12 cellular contexts compared by ENCODE assay signal in genomic region chr20:46695888-46696287, GRCh38. TPM values are rescaled to one million over a fixed set of nuclear protein-coding genes. Genes with fewer than 3 reads are reported as not detected.
DNase-seq lines count a peak whose midpoint lies in the region; TF ChIP-seq lines count a peak whose summit lies in the region.
"Had no signal": no experiment of that assay in that cellular context is flagged by ENCODE, and none has a peak within 500 bp of the region (broad histone marks: within the 10 kb centered on the region; RNA-seq: fewer than 3 reads in every experiment).

No MANE protein-coding gene starts in this region.

- TF ChIP-seq CTCF in AG04450 (IDR thresholded peaks at IDR 0.05; ENCODE audit: low read depth, low read length) (no peak), fibroblast of lung (conservative IDR thresholded peaks at IDR 0.05 in 1 of 2, IDR thresholded peaks at IDR 0.05 in 1 of 2; ENCODE audit: low read depth in 1 of 2, low read length in 2 of 2) (no peak)

- H3K4me1 ChIP-seq in fibroblast of lung (ENCODE audit: control insufficient read depth, extremely low read depth, insufficient read depth, low read length): no peaks in the 10 kb centered on the region
- H3K4me1 ChIP-seq: spleen had no signal

- H3K9me3 ChIP-seq in AG04450 (ENCODE audit: control insufficient read depth, insufficient read depth, low read length) (no peaks in the 10 kb centered on the region), fibroblast of lung (ENCODE audit: control insufficient read depth, insufficient read depth, low read depth, low read length) (no peaks in the 10 kb centered on the region)

- no peak overlapping the region for H3K4me3 ChIP-seq in AG04450 (ENCODE audit: low read depth, low read length)
- H3K4me3 ChIP-seq in fibroblast of lung (replicated peaks in 1 of 4; ENCODE audit: control extremely low read depth in 1 of 4, insufficient read depth in 1 of 4, low read depth in 3 of 4, low read length in 4 of 4): no peak overlapping the region
- H3K4me3 ChIP-seq: spleen had no signal

- no peaks in the 10 kb centered on the region for H4K20me1 ChIP-seq in fibroblast of lung (ENCODE audit: control insufficient read depth, extremely low read depth, insufficient read depth, low read length)

- H3K27ac ChIP-seq in AG04450 (ENCODE audit: low read depth, low read length): peak overlapping the region; percentile 69
- H3K27ac ChIP-seq in fibroblast of lung (ENCODE audit: insufficient read depth, low read length): no peak overlapping the region
- H3K27ac ChIP-seq: spleen had no signal

- no peak overlapping the region for H3K9ac ChIP-seq in fibroblast of lung (ENCODE audit: insufficient read depth, low read length)

- DNase-seq in AG04450 (ENCODE audit: low read depth, low spot score) (no peak), H4 (ENCODE audit: low spot score) (peak; percentile 70), NOMO-1 treated with DMSO at 0.1 percent for 48 hours (lab: John Stamatoyannopoulos, UW; ENCODE audit: unreplicated experiment) (peak; percentile 82), fibroblast of lung (ENCODE audit: low read depth in 2 of 2) (peak; percentile 67 to 76), pons (ENCODE audit: low spot score) (no peak), SHP77 (lab: John Stamatoyannopoulos, UW) (no peak), T1000 (lab: John Stamatoyannopoulos, UW) (no peak), activated gamma-delta T cell treated with Interleukin-2 at 50 U/mL for 16 hours (no peak)
- DNase-seq: activated T-cell treated with anti-CD3 and anti-CD28 coated beads, Interleukin-2, amount 50 U/mL, for 4 hours; CD4-positive, CD25-positive, alpha-beta regulatory T cell; hypothalamus; spleen had no signal

- H3K36me3 ChIP-seq in fibroblast of lung (ENCODE audit: control insufficient read depth, insufficient read depth, low read length): no peaks in the 10 kb centered on the region
- H3K36me3 ChIP-seq: spleen had no signal

- H3K4me2 ChIP-seq in fibroblast of lung (ENCODE audit: extremely low read depth, insufficient read depth, low read length): no peak overlapping the region

- no peaks in the 10 kb centered on the region for H3K79me2 ChIP-seq in fibroblast of lung (ENCODE audit: control insufficient read depth, insufficient read depth, low read length)

- CTCF ChIA-PET in AG04450 (lab: Charles Lee): no interaction called here

- H2AFZ ChIP-seq in fibroblast of lung (ENCODE audit: low read length): no peak overlapping the region

- H3K27me3 ChIP-seq in AG04450 (ENCODE audit: control insufficient read depth, insufficient read depth, low read length): no peaks in the 10 kb centered on the region
- no peaks in the 10 kb centered on the region for H3K27me3 ChIP-seq in fibroblast of lung (ENCODE audit: control insufficient read depth, insufficient read depth, low read length)

- POLR2A ChIA-PET in AG04450 (lab: Yijun Ruan, JAX): no interaction called here

RNA-seq across cellular contexts. Expression of gene TP53RK, which starts 6.6 kb away (rescaled TPM):
- 13.3 and 14.3 TPM in 2 replicates for polyA plus RNA-seq in AG04450 (2011; rRNA removed)
- polyA minus RNA-seq in AG04450 (2011; rRNA and poly(A)+ RNA removed): 9.0 and 10.2 TPM in 2 replicates
- total RNA-seq in H4 (2014; rRNA removed; shearing (Covaris generic)): 15.7 and 17.0 TPM in 2 replicates
- 19.5 TPM in 2 replicates for total RNA-seq in fibroblast of lung
- 9.2 and 10.5 TPM in 2 replicates for polyA plus RNA-seq in fibroblast of lung
- 10.0 and 12.9 TPM in 2 replicates for polyA plus RNA-seq in fibroblast of lung (2012)
- polyA minus RNA-seq in fibroblast of lung (ENCODE audit: low replicate concordance): 5.9 and 6.4 TPM in 2 replicates

RNA-seq across cellular contexts. Expression of gene SLC2A10, which starts 13.6 kb away (rescaled TPM):
- polyA plus RNA-seq in AG04450 (2011; rRNA removed): 35.5 and 36.9 TPM in 2 replicates
- 41.7 and 47.2 TPM in 2 replicates for polyA minus RNA-seq in AG04450 (2011; rRNA and poly(A)+ RNA removed)
- total RNA-seq in H4 (2014; rRNA removed; shearing (Covaris generic)): 3.2 and 3.9 TPM in 2 replicates
- total RNA-seq in fibroblast of lung: 42.1 and 47.2 TPM in 2 replicates
- polyA plus RNA-seq in fibroblast of lung: 20.4 and 35.3 TPM in 2 replicates
- 15.9 and 24.3 TPM in 2 replicates for polyA plus RNA-seq in fibroblast of lung (2012)
- polyA minus RNA-seq in fibroblast of lung (ENCODE audit: low replicate concordance): 28.0 and 51.5 TPM in 2 replicates
- total RNA-seq: activated T-cell treated with anti-CD3 and anti-CD28 coated beads, Interleukin-2, amount 50 U/mL, for 4 hours; CD4-positive, CD25-positive, alpha-beta regulatory T cell had no signal
- polyA plus RNA-seq: CD4-positive, CD25-positive, alpha-beta regulatory T cell had no signal

RNA-seq across cellular contexts. Expression of gene SLC13A3, which starts 44.6 kb away (rescaled TPM):
- polyA plus RNA-seq in AG04450 (2011; rRNA removed): 2.4 and 3.8 TPM in 2 replicates
- 4.2 and 6.9 TPM in 2 replicates for polyA minus RNA-seq in AG04450 (2011; rRNA and poly(A)+ RNA removed)
- 0.12 TPM in 1 of 2 replicates, not detected in the other for total RNA-seq in H4 (2014; rRNA removed; shearing (Covaris generic))
- 4.1 and 5.6 TPM in 2 replicates for total RNA-seq in fibroblast of lung
- polyA plus RNA-seq in fibroblast of lung: 2.2 and 2.3 TPM in 2 replicates
- 2.8 and 3.4 TPM in 2 replicates for polyA plus RNA-seq in fibroblast of lung (2012)
- polyA minus RNA-seq in fibroblast of lung (ENCODE audit: low replicate concordance): 2.8 and 14.7 TPM in 2 replicates
- polyA plus RNA-seq: CD4-positive, CD25-positive, alpha-beta regulatory T cell had no signal

Comparison
In these comparisons a context has a peak if more than half of its experiments do, and no peak if none do; other contexts are left out.
1. DNase-seq: peak in H4 (single experiment), NOMO-1 treated with DMSO at 0.1 percent for 48 hours (single experiment) and fibroblast of lung (2 of 2); none in AG04450 (single experiment), pons (single experiment), SHP77 (0 of 2), T1000 (single experiment) and activated gamma-delta T cell treated with Interleukin-2 at 50 U/mL for 16 hours (single experiment).